In the genomic region with DNA sequence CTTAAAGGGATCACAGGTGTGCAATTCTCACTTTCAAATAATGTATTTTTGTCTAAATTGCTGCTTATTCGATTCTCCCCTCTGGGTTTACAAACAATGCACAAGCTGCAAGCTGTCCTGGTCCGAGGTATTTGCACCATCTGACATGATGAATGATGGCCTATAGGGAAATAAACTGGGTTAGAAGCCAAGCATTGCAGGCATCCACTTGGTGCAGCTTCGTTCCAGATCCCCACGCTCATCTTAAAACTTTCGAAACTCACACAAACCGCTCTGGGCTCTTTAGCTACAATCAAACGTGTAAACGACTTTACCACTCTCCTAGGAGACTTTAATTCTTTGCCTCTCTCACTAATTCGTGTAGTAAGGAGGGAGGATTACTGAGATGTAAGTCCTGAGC, we compare ENCODE assay signal across 22 cellular contexts.
"Had no signal": no experiment of that assay in that cellular context is flagged by ENCODE, and none has a peak within 500 bp of the region (broad histone marks: within the 10 kb centered on the region; RNA-seq: fewer than 3 reads in every experiment).

No MANE protein-coding gene starts in this region.

- DNase-seq: activated CD4-positive, alpha-beta T cell treated with anti-CD3 and anti-CD28 coated beads, Interleukin-2, amount 10 ng/mL, durations not matched to agents 7 days and 5 days; activated CD4-positive, CD25-positive, alpha-beta regulatory T cell treated with anti-CD3 and anti-CD28 coated beads, Interleukin-2, amount 50 U/mL, for 72 hours; activated CD8-positive, alpha-beta memory T cell treated with anti-CD3 and anti-CD28 coated beads, Interleukin-2, amount 10 ng/mL, durations not matched to agents 7 days and 5 days; activated CD8-positive, alpha-beta T cell treated with anti-CD3 and anti-CD28 coated beads for 36 hours; activated effector memory CD4-positive, alpha-beta T cell treated with anti-CD3 and anti-CD28 coated beads, Interleukin-2, amount 50 U/mL, for 16 hours; activated naive CD4-positive, alpha-beta T cell treated with anti-CD3 and anti-CD28 coated beads, Interleukin-2, amount 10 ng/mL, durations not matched to agents 7 days and 5 days; activated naive CD8-positive, alpha-beta T cell treated with anti-CD3 and anti-CD28 coated beads, Interleukin-2, amount 50 U/mL, for 24 hours; activated T-cell treated with anti-CD3 and anti-CD28 coated beads for 4 hours; anterior cingulate cortex; brain microvascular endothelial cell; dorsolateral prefrontal cortex; effector memory CD8-positive, alpha-beta T cell; heart left ventricle; lower lobe of right lung; naive thymus-derived CD4-positive, alpha-beta T cell; ovary; right cardiac atrium; stimulated activated CD4-positive, alpha-beta T cell treated with anti-CD3 and anti-CD28 coated beads, Interleukin-4, amount 100 ng/mL, for 24 hours; stimulated activated naive CD8-positive, alpha-beta T cell treated with anti-CD3 and anti-CD28 coated beads, Interleukin-15, Interleukin-2, amounts not matched to agents 100 U/mL and 50 U/mL, for 24 hours; tibial artery; WERI-Rb-1 had no signal

- H3K9me3 Mint-ChIP-seq: activated CD4-positive, alpha-beta T cell treated with anti-CD3 and anti-CD28 coated beads, Interleukin-2, amount 10 ng/mL, durations not matched to agents 7 days and 5 days; activated CD8-positive, alpha-beta T cell treated with anti-CD3 and anti-CD28 coated beads for 36 hours; activated naive CD4-positive, alpha-beta T cell treated with anti-CD3 and anti-CD28 coated beads, Interleukin-2, amount 10 ng/mL, durations not matched to agents 7 days and 5 days; activated naive CD8-positive, alpha-beta T cell treated with anti-CD3 and anti-CD28 coated beads, Interleukin-2, amount 50 U/mL, for 24 hours; central memory CD8-positive, alpha-beta T cell; effector memory CD8-positive, alpha-beta T cell; naive thymus-derived CD4-positive, alpha-beta T cell had no signal

- H3K4me3 Mint-ChIP-seq: activated CD4-positive, alpha-beta T cell treated with anti-CD3 and anti-CD28 coated beads, Interleukin-2, amount 10 ng/mL, durations not matched to agents 7 days and 5 days; activated CD8-positive, alpha-beta memory T cell treated with anti-CD3 and anti-CD28 coated beads, Interleukin-2, amount 10 ng/mL, durations not matched to agents 7 days and 5 days; activated CD8-positive, alpha-beta T cell treated with anti-CD3 and anti-CD28 coated beads for 36 hours; activated naive CD4-positive, alpha-beta T cell treated with anti-CD3 and anti-CD28 coated beads, Interleukin-2, amount 10 ng/mL, durations not matched to agents 7 days and 5 days; activated naive CD8-positive, alpha-beta T cell treated with anti-CD3 and anti-CD28 coated beads, Interleukin-2, amount 50 U/mL, for 24 hours; central memory CD8-positive, alpha-beta T cell; effector memory CD8-positive, alpha-beta T cell; naive thymus-derived CD4-positive, alpha-beta T cell had no signal

- H3K36me3 Mint-ChIP-seq: activated CD8-positive, alpha-beta memory T cell treated with anti-CD3 and anti-CD28 coated beads, Interleukin-2, amount 10 ng/mL, durations not matched to agents 7 days and 5 days had no signal

- H3K27me3 Mint-ChIP-seq: activated CD4-positive, alpha-beta T cell treated with anti-CD3 and anti-CD28 coated beads, Interleukin-2, amount 10 ng/mL, durations not matched to agents 7 days and 5 days; activated CD8-positive, alpha-beta memory T cell treated with anti-CD3 and anti-CD28 coated beads, Interleukin-2, amount 10 ng/mL, durations not matched to agents 7 days and 5 days; activated CD8-positive, alpha-beta T cell treated with anti-CD3 and anti-CD28 coated beads for 36 hours; activated naive CD4-positive, alpha-beta T cell treated with anti-CD3 and anti-CD28 coated beads, Interleukin-2, amount 10 ng/mL, durations not matched to agents 7 days and 5 days; activated naive CD8-positive, alpha-beta T cell treated with anti-CD3 and anti-CD28 coated beads, Interleukin-2, amount 50 U/mL, for 24 hours; central memory CD8-positive, alpha-beta T cell; effector memory CD8-positive, alpha-beta T cell; naive thymus-derived CD4-positive, alpha-beta T cell had no signal

- H3K27ac Mint-ChIP-seq: activated CD4-positive, alpha-beta T cell treated with anti-CD3 and anti-CD28 coated beads, Interleukin-2, amount 10 ng/mL, durations not matched to agents 7 days and 5 days; activated CD8-positive, alpha-beta memory T cell treated with anti-CD3 and anti-CD28 coated beads, Interleukin-2, amount 10 ng/mL, durations not matched to agents 7 days and 5 days; activated CD8-positive, alpha-beta T cell treated with anti-CD3 and anti-CD28 coated beads for 36 hours; activated naive CD4-positive, alpha-beta T cell treated with anti-CD3 and anti-CD28 coated beads, Interleukin-2, amount 10 ng/mL, durations not matched to agents 7 days and 5 days; activated naive CD8-positive, alpha-beta T cell treated with anti-CD3 and anti-CD28 coated beads, Interleukin-2, amount 50 U/mL, for 24 hours had no signal
